Comparison of ENCODE assay signal across 8 cellular contexts in the genomic region with DNA sequence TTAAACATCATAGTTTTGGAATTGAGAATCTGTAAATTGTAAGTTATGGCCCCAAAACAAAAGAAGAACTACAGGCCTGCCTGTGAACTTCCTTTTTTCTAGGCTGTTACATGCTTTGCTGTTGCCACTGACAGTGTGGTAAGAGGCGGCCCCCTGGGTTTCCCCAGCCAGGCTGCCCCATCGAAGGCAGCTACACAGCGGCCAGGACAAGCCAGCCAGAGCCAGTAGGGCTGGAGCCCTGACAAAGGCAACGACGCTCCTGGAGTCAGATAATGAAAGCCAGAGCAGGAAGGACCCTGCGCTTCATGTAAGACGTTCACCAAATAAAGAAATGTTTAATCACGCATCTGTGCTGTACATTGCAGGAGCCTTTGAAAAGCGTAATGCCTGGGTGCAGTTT. TPM values are rescaled to one million over a fixed set of nuclear protein-coding genes. Genes with fewer than 3 reads are reported as not detected.
A peak's percentile ranks its signal among the peaks of the same experiment; 100 is the strongest.
DNase-seq lines count a peak whose midpoint lies in the region; ATAC-seq and TF ChIP-seq lines count a peak whose summit lies in the region.

No MANE protein-coding gene starts in this region.

- no peaks in the 10 kb centered on the region for H3K36me3 ChIP-seq in mesodermal cell (ENCODE audit: control insufficient read depth, insufficient read depth, low read length)

- ATAC-seq in GM19351 (IDR thresholded peaks at IDR 0.05; ENCODE audit: unreplicated experiment): peak; percentile 94
- peak; percentile 94 for ATAC-seq in HG03520 (IDR thresholded peaks at IDR 0.05; ENCODE audit: unreplicated experiment)

- DNase-seq in AG10803 (ENCODE audit: low read depth) (peak; percentile 67), caudate nucleus (lab: John Stamatoyannopoulos, UW) (peak in 39 of 61 donors; percentile 6 to 55 (median 23)), COLO829 (ENCODE audit: low spot score) (no peak)
- peak; percentile 22 to 55 (median 30) for DNase-seq in activated CD4-positive, CD25-positive, alpha-beta regulatory T cell (lab: John Stamatoyannopoulos, UW)
- DNase-seq in stimulated activated CD8-positive, alpha-beta memory T cell treated with anti-CD3 and anti-CD28 coated beads, Interleukin-4, amount 100 ng/mL, for 1 hour (ENCODE audit: low read depth in 2 of 2, low spot score in 1 of 2): peak; percentile 37 to 49

- H3K27ac ChIP-seq in caudate nucleus (ENCODE audit: low read depth, low read length): peak overlapping the region; percentile 50
- peak overlapping the region; percentile 70 for H3K27ac ChIP-seq in mesodermal cell (ENCODE audit: low read depth, low read length, severe bottlenecking)

- peaks cover 16% of the 10 kb centered on the region for H3K4me1 ChIP-seq in mesodermal cell (ENCODE audit: control insufficient read depth, insufficient read depth, low read length, poor library complexity, severe bottlenecking)

- no peak for TF ChIP-seq CTCF in AG10803 (conservative IDR thresholded peaks at IDR 0.05; ENCODE audit: low read length)

- peak overlapping the region; percentile 23; the same call in 1 of the 2 replicates for H3K4me3 ChIP-seq in AG10803 (ENCODE audit: low read length)
- no peak overlapping the region for H3K4me3 ChIP-seq in mesodermal cell (ENCODE audit: extremely low read depth, insufficient read depth, low read length, poor library complexity, severe bottlenecking)

- no peaks in the 10 kb centered on the region for H3K9me3 ChIP-seq in mesodermal cell (ENCODE audit: control insufficient read depth, low read length)

- 55 to 61% methylated on average over 9 of the region's 9 CpGs for WGBS in mesodermal cell (ENCODE audit: insufficient coverage in 2 of 2), 2 experiments

RNA-seq across cellular contexts. Expression of gene ANKRD44, which starts 55.0 kb away (rescaled TPM):
- polyA plus RNA-seq in mesodermal cell (2013, experiment 1 of 2): 5.1 TPM
- 6.2 TPM for polyA plus RNA-seq in mesodermal cell (2013, experiment 2 of 2)
